ENCODE assay signal across 1 cellular context in the genomic region with DNA sequence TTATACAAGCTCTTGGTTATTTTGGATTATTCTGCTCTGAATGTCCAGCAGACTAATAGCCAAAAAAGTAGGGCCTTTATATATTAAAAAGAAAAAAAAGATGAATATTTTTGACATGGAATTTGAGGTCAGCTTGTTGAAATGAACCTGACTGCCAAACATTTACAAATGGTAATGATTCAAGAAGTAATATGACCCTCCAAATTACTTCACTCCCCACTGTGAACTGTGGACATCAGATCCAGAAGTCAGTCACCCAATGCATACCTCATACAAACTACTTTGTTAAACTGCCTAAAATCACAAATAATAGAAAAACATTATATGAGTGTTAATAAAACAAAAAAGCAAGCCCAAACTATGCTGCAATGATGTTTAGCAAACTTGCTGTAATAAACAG.
TF ChIP-seq lines count a peak whose summit lies in the region.

No MANE protein-coding gene starts in this region.

TF ChIP-seq in HepG2, 621 proteins besides CTCF, POLR2A, EP300 and RAD21 (continued from another document):
- TF ChIP-seq ZFYVE20 (CRISPR knock-in tag; IDR thresholded peaks at IDR 0.05; ENCODE audit: borderline replicate concordance, low read depth), result no peak
- TF ChIP-seq, protein P1, sequence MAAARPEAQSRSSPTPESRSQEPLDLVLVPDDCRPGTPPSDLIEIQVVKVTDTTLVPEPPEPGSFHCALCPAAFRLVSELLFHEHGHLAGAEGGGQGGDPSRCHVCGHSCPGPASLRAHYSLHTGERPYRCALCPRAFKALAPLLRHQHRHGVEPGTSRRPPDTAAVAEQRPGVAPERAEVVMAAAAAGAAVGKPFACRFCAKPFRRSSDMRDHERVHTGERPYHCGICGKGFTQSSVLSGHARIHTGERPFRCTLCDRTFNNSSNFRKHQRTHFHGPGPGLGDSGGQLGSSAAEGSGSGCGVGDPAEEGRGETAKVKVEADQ (CRISPR knock-in tag; IDR thresholded peaks at IDR 0.05; ENCODE audit: borderline replicate concordance), result no peak
- TF ChIP-seq AKAP8 (CRISPR knock-in tag; IDR thresholded peaks at IDR 0.05), result no peak
- no peak for TF ChIP-seq ZIK1 (CRISPR knock-in tag; IDR thresholded peaks at IDR 0.05; ENCODE audit: borderline replicate concordance, low read depth)
- no peak for TF ChIP-seq ZNF225 (CRISPR knock-in tag; IDR thresholded peaks at IDR 0.05)
- no peak for TF ChIP-seq KLF11 (CRISPR knock-in tag; IDR thresholded peaks at IDR 0.05)
- TF ChIP-seq, protein P2, sequence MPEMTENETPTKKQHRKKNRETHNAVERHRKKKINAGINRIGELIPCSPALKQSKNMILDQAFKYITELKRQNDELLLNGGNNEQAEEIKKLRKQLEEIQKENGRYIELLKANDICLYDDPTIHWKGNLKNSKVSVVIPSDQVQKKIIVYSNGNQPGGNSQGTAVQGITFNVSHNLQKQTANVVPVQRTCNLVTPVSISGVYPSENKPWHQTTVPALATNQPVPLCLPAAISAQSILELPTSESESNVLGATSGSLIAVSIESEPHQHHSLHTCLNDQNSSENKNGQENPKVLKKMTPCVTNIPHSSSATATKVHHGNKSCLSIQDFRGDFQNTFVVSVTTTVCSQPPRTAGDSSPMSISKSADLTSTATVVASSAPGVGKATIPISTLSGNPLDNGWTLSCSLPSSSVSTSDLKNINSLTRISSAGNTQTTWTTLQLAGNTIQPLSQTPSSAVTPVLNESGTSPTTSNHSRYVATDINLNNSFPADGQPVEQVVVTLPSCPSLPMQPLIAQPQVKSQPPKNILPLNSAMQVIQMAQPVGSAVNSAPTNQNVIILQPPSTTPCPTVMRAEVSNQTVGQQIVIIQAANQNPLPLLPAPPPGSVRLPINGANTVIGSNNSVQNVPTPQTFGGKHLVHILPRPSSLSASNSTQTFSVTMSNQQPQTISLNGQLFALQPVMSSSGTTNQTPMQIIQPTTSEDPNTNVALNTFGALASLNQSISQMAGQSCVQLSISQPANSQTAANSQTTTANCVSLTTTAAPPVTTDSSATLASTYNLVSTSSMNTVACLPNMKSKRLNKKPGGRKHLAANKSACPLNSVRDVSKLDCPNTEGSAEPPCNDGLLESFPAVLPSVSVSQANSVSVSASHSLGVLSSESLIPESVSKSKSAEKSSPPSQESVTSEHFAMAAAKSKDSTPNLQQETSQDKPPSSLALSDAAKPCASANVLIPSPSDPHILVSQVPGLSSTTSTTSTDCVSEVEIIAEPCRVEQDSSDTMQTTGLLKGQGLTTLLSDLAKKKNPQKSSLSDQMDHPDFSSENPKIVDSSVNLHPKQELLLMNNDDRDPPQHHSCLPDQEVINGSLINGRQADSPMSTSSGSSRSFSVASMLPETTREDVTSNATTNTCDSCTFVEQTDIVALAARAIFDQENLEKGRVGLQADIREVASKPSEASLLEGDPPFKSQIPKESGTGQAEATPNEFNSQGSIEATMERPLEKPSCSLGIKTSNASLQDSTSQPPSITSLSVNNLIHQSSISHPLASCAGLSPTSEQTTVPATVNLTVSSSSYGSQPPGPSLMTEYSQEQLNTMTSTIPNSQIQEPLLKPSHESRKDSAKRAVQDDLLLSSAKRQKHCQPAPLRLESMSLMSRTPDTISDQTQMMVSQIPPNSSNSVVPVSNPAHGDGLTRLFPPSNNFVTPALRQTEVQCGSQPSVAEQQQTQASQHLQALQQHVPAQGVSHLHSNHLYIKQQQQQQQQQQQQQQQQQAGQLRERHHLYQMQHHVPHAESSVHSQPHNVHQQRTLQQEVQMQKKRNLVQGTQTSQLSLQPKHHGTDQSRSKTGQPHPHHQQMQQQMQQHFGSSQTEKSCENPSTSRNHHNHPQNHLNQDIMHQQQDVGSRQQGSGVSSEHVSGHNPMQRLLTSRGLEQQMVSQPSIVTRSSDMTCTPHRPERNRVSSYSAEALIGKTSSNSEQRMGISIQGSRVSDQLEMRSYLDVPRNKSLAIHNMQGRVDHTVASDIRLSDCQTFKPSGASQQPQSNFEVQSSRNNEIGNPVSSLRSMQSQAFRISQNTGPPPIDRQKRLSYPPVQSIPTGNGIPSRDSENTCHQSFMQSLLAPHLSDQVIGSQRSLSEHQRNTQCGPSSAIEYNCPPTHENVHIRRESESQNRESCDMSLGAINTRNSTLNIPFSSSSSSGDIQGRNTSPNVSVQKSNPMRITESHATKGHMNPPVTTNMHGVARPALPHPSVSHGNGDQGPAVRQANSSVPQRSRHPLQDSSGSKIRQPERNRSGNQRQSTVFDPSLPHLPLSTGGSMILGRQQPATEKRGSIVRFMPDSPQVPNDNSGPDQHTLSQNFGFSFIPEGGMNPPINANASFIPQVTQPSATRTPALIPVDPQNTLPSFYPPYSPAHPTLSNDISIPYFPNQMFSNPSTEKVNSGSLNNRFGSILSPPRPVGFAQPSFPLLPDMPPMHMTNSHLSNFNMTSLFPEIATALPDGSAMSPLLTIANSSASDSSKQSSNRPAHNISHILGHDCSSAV (CRISPR knock-in tag; IDR thresholded peaks at IDR 0.05; ENCODE audit: borderline replicate concordance), result no peak
- TF ChIP-seq DPF2 (CRISPR knock-in tag; IDR thresholded peaks at IDR 0.05; ENCODE audit: borderline replicate concordance, low read depth), result no peak
- TF ChIP-seq KDM5A (IDR thresholded peaks at IDR 0.05; ENCODE audit: borderline replicate concordance, low read length), result no peak
- TF ChIP-seq HOXA9 (CRISPR knock-in tag; IDR thresholded peaks at IDR 0.05; ENCODE audit: borderline replicate concordance), result no peak
- TF ChIP-seq THAP9 (CRISPR knock-in tag; IDR thresholded peaks at IDR 0.05; ENCODE audit: borderline replicate concordance), result no peak
TF ChIP-seq in HepG2: peak in this region for 0.
